In the genomic region with DNA sequence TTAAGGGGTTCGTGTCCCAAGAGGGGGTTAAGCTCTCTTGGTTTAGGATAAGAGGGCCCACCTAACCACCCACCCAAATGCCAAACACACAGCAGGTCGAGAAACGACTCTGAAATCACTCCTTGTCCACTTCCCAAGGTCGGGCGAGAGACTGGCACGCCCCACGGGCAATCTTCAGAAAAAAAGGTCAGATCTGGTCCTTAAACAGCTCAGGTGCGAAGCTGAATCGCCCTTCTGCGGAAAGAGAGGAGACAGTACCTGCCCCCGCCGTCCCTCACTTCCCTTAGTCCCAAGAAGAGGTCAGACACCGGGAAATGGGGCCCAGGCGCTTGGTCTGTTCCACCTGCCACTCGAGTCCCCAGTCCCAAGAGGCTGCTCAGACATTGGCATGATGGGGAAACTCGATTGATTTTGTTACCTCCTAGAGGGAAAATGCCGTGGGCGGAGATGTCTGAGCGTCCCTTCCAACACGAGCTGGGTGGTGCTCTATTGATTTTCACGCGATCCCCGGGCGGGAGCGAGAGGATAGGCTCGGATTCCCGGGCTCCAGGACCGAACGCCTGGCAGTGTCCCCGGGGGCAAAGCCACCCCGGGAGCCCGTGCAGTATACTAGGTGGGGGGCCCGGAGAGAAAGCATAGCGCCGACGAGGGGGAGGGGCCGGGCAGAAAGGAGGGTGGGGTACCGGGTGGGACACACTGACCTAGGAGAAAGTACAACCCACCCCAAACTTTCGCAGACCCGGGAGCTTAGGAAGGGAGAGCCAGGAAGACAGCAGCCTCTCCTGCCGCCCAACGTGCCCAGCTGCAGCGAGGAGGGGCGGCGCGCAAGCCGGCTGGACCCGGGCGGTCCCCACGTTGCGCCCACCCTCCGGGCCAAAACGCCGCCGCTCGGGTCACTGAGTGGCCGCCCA, we compare ENCODE assay signal across 8 cellular contexts. TPM values are rescaled to one million over a fixed set of nuclear protein-coding genes. Genes with fewer than 3 reads are reported as not detected.
DNase-seq lines count a peak whose midpoint lies in the region; ATAC-seq and TF ChIP-seq lines count a peak whose summit lies in the region.

No MANE protein-coding gene starts in this region.

- H3K4me1 ChIP-seq in right cardiac atrium (ENCODE audit: control insufficient read depth, insufficient read depth, low read length): no peaks in the 10 kb centered on the region

- peaks cover 9 to 15% (median 14%) of the 10 kb centered on the region in 3 donors for H3K4me1 Mint-ChIP-seq in IgD-negative memory B cell
- peaks cover 10% of the 10 kb centered on the region for H3K4me1 Mint-ChIP-seq in activated naive CD4-positive, alpha-beta T cell treated with anti-CD3 and anti-CD28 coated beads, Interleukin-2, amount 50 U/mL, for 24 hours

- DNase-seq in GM10248 (ENCODE audit: extremely low spot score) (peak; percentile 21), right cardiac atrium (peak in 2 of 3 donors; percentile 23 to 47), skeletal muscle cell (ENCODE audit: low read depth) (no peak)

- POLR2A ChIA-PET in GM10248 (lab: Yijun Ruan, JAX): no interaction called here

- peak; percentile 42 to 48 for ATAC-seq in right cardiac atrium
- no peak for ATAC-seq in GM21447 (IDR thresholded peaks at IDR 0.05; ENCODE audit: unreplicated experiment)
- ATAC-seq in HG03139 (IDR thresholded peaks at IDR 0.05; ENCODE audit: unreplicated experiment): no peak
- ATAC-seq in GM18873 (IDR thresholded peaks at IDR 0.05; ENCODE audit: low FRiP score, unreplicated experiment): no peak

- WGBS in right cardiac atrium: 1% methylated on average over 57 of the region's 57 CpGs

- H3K9me3 Mint-ChIP-seq in IgD-negative memory B cell: peaks cover 0 to 3% (median 0%) of the 10 kb centered on the region in 3 donors
- H3K9me3 Mint-ChIP-seq in activated naive CD4-positive, alpha-beta T cell treated with anti-CD3 and anti-CD28 coated beads, Interleukin-2, amount 50 U/mL, for 24 hours: no peaks in the 10 kb centered on the region

- CTCF ChIA-PET in GM10248 (lab: Yijun Ruan, JAX): interaction anchor here (0.7 to 1.8 kb wide), 9 partner anchors 8 to 957 kb away, joined by 3 to 10 read pairs (median 3); no protein-coding TSS in a partner anchor

- H3K27ac ChIP-seq in right cardiac atrium (ENCODE audit: low read length): peak overlapping the region; percentile 53

- peaks cover 1% of the 10 kb centered on the region for H3K36me3 Mint-ChIP-seq in IgD-negative memory B cell
- H3K36me3 Mint-ChIP-seq in activated naive CD4-positive, alpha-beta T cell treated with anti-CD3 and anti-CD28 coated beads, Interleukin-2, amount 50 U/mL, for 24 hours: no peaks in the 10 kb centered on the region

- H3K27me3 Mint-ChIP-seq in IgD-negative memory B cell: peaks cover 49% of the 10 kb centered on the region
- H3K27me3 Mint-ChIP-seq in activated naive CD4-positive, alpha-beta T cell treated with anti-CD3 and anti-CD28 coated beads, Interleukin-2, amount 50 U/mL, for 24 hours: peaks cover 48% of the 10 kb centered on the region

- H3K9me3 ChIP-seq in right cardiac atrium (ENCODE audit: control insufficient read depth, low read length): no peaks in the 10 kb centered on the region

- H3K4me3 ChIP-seq in right cardiac atrium (ENCODE audit: low read length) (peak overlapping the region; percentile 86), skeletal muscle cell (ENCODE audit: low read depth, low read length) (peak overlapping the region; percentile 71)

- no peaks in the 10 kb centered on the region for H3K27me3 ChIP-seq in right cardiac atrium (ENCODE audit: control insufficient read depth, insufficient read depth)

- TF ChIP-seq CTCF in GM10248 (IDR thresholded peaks at IDR 0.05; ENCODE audit: control extremely low read depth, extremely low read depth, low read depth, missing control alignments): no peak

- H3K4me3 Mint-ChIP-seq in IgD-negative memory B cell: peak overlapping the region in 3 of 4 donors; percentile 24 to 84 (median 61)
- H3K4me3 Mint-ChIP-seq in activated naive CD4-positive, alpha-beta T cell treated with anti-CD3 and anti-CD28 coated beads, Interleukin-2, amount 50 U/mL, for 24 hours: peak overlapping the region; percentile 15

- intact Hi-C loops in right cardiac atrium (cut with DNase I): loop anchor here (2.0 to 10.0 kb wide), 5 partner anchors 143 to 957 kb away; no protein-coding TSS in a partner anchor

- H3K27ac Mint-ChIP-seq in IgD-negative memory B cell: peak overlapping the region in 1 of 3 donors; percentile 82
- H3K27ac Mint-ChIP-seq in activated naive CD4-positive, alpha-beta T cell treated with anti-CD3 and anti-CD28 coated beads, Interleukin-2, amount 50 U/mL, for 24 hours: no peak overlapping the region

RNA-seq across cellular contexts. Expression of a gene that starts 1.1 kb away (rescaled TPM):
- polyA plus RNA-seq in IgD-negative memory B cell (not detected), right cardiac atrium (1.0 TPM)
- total RNA-seq in right cardiac atrium: 1 to 10 TPM; 1.4 to 2.9 (median 1.8) TPM

Comparison
In these comparisons a context has a peak if more than half of its experiments do, and no peak if none do; other contexts are left out.
1. ATAC-seq: peak in right cardiac atrium (2 of 2); none in GM21447 (single experiment), HG03139 (single experiment) and GM18873 (single experiment).